ENCODE assay signal across 8 cellular contexts in the genomic region with DNA sequence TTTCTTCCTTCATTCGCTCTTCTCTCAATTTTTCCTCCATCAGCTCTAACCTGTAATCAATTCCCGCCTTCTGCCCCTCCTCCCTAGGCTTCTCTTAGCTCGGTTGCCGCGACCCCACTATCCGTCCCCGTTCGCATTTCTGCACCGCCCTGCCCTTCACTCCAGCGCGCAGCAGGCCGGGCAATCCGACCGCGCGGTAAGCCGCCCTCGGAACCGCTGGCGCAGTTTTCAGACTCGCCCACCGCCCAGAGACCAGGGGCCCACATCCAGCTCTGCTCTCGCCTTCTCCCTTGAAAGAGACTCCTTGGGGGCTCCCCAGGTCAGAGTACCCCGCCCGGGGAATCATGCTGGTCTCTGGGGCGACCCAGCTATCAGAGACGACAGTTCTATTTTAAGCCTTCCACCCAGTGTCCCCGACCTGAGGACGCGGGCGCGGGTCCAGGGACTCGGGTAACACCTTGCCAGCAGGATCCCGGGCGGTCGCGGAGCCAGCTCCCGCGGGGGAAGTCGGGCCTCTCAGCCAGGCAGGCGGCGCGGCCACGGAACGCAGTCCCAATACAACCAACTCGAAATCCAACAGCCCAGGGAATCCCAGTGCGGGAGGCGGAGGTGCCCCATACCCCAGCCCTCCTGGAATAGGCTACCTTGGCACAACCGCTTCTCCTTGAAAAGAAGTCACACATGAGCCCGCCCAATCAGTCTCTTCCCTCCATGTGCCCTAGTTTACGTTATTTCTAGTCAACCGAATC. TPM values are rescaled to one million over a fixed set of nuclear protein-coding genes. Genes with fewer than 3 reads are reported as not detected.
A peak's percentile ranks its signal among the peaks of the same experiment; 100 is the strongest.
DNase-seq lines count a peak whose midpoint lies in the region; TF ChIP-seq lines count a peak whose summit lies in the region.

No MANE protein-coding gene starts in this region.

- 2% methylated on average over 27 of the region's 52 CpGs for WGBS in suprapubic skin

- peaks cover 16% of the 10 kb centered on the region for H3K4me1 ChIP-seq in suprapubic skin

- no peak for TF ChIP-seq EP300 in suprapubic skin (IDR thresholded peaks at IDR 0.05)

- TF ChIP-seq POLR2A in suprapubic skin (IDR thresholded peaks at IDR 0.05): no peak

- no peaks in the 10 kb centered on the region for H3K36me3 ChIP-seq in suprapubic skin

- no peak overlapping the region for H3K27ac ChIP-seq in suprapubic skin

- H3K9me3 ChIP-seq in suprapubic skin: no peaks in the 10 kb centered on the region

- TF ChIP-seq CTCF in choroid plexus epithelial cell (conservative IDR thresholded peaks at IDR 0.05; ENCODE audit: low read depth, low read length): no peak
- no peak for TF ChIP-seq CTCF in suprapubic skin (IDR thresholded peaks at IDR 0.05)

- DNase-seq in NCI-H82 (lab: John Stamatoyannopoulos, UW): peak; percentile 5
- DNase-seq in NCI-H82 treated with DMSO at 0.1 percent for 48 hours (lab: John Stamatoyannopoulos, UW; ENCODE audit: unreplicated experiment): no peak
- DNase-seq in choroid plexus epithelial cell (ENCODE audit: low read depth): peak; percentile 12
- DNase-seq in left kidney (ENCODE audit: low read depth, low spot score): peak; percentile 61
- peak in 1 of 2 donors; percentile 62 for DNase-seq in suprapubic skin (ENCODE audit: low spot score in 2 of 2)
- DNase-seq in activated gamma-delta T cell (lab: John Stamatoyannopoulos, UW): no peak
- no peak for DNase-seq in SIG-M5 treated with dmso at 0.1 percent for 504 hours (lab: John Stamatoyannopoulos, UW; ENCODE audit: unreplicated experiment)
- no peak for DNase-seq in NCI-H128 (lab: John Stamatoyannopoulos, UW; ENCODE audit: unreplicated experiment)

- H3K4me3 ChIP-seq in choroid plexus epithelial cell (ENCODE audit: low read depth, low read length): peak overlapping the region; percentile 50
- peak overlapping the region; percentile 44 for H3K4me3 ChIP-seq in suprapubic skin

- H3K27me3 ChIP-seq in suprapubic skin: peaks cover 23% of the 10 kb centered on the region

RNA-seq across cellular contexts. Expression of a gene that starts 5.7 kb away (rescaled TPM):
- total RNA-seq in suprapubic skin: 1 to 10 TPM; 1.0 to 2.3 (median 1.6) TPM

Comparison
In these comparisons a context has a peak if more than half of its experiments do, and no peak if none do; other contexts are left out.
1. DNase-seq: peak in NCI-H82 (single experiment), choroid plexus epithelial cell (single experiment) and left kidney (single experiment); none in NCI-H82 treated with DMSO at 0.1 percent for 48 hours (single experiment), activated gamma-delta T cell (single experiment), SIG-M5 treated with dmso at 0.1 percent for 504 hours (single experiment) and NCI-H128 (single experiment).